In genomic region chr7:44018857-44019807, GRCh38 we compare ENCODE assay signal across 1 cellular context.
TF ChIP-seq lines count a peak whose summit lies in the region.
"Not testable (repeated sequence)": the region's sequence is repeated elsewhere in the genome, so short reads cannot be mapped to it uniquely, and the experiment has no call there.

No MANE protein-coding gene starts in this region.

TF ChIP-seq in K562, 482 proteins besides CTCF, POLR2A, EP300 and RAD21 (continued from another document):
- peak in 1 of 2 experiments; percentile 52; a peak in 1 of 4 replicates for TF ChIP-seq BCLAF1 (IDR thresholded peaks at IDR 0.05; ENCODE audit: borderline replicate concordance in 1 of 2, control insufficient read depth in 1 of 2, low read depth in 2 of 2, low read length in 1 of 2)
- TF ChIP-seq SMAD4 (CRISPR knock-in tag; conservative IDR thresholded peaks at IDR 0.05) = peak; percentile 80; the same call in 1 of the 2 replicates
- peak; percentile 43 for TF ChIP-seq CCNT2 (IDR thresholded peaks at IDR 0.05; ENCODE audit: borderline replicate concordance, extremely low read depth, insufficient read length, low read depth, low read length)
- TF ChIP-seq TARDBP (IDR thresholded peaks at IDR 0.05) = 0 out of 2 replicates have a peak, but pooled peaks have one; percentile 62
- TF ChIP-seq, protein P1, sequence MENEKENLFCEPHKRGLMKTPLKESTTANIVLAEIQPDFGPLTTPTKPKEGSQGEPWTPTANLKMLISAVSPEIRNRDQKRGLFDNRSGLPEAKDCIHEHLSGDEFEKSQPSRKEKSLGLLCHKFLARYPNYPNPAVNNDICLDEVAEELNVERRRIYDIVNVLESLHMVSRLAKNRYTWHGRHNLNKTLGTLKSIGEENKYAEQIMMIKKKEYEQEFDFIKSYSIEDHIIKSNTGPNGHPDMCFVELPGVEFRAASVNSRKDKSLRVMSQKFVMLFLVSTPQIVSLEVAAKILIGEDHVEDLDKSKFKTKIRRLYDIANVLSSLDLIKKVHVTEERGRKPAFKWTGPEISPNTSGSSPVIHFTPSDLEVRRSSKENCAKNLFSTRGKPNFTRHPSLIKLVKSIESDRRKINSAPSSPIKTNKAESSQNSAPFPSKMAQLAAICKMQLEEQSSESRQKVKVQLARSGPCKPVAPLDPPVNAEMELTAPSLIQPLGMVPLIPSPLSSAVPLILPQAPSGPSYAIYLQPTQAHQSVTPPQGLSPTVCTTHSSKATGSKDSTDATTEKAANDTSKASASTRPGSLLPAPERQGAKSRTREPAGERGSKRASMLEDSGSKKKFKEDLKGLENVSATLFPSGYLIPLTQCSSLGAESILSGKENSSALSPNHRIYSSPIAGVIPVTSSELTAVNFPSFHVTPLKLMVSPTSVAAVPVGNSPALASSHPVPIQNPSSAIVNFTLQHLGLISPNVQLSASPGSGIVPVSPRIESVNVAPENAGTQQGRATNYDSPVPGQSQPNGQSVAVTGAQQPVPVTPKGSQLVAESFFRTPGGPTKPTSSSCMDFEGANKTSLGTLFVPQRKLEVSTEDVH (IDR thresholded peaks at IDR 0.05; ENCODE audit: low read depth, partially characterized antibody) = peak; percentile 80
- peak; percentile 43; the same call in 1 of the 2 replicates for TF ChIP-seq LEF1 (IDR thresholded peaks at IDR 0.05)
- peak; percentile 62 to 78; a peak in 2 of 4 replicates for TF ChIP-seq SIN3A (IDR thresholded peaks at IDR 0.05; ENCODE audit: borderline replicate concordance in 2 of 2, control insufficient read depth in 1 of 2, low read depth in 2 of 2, low read length in 2 of 2)
- TF ChIP-seq PHF8 (IDR thresholded peaks at IDR 0.05; ENCODE audit: borderline replicate concordance, low read length) = peak; percentile 76; the same call in 1 of the 2 replicates
- TF ChIP-seq KDM5B (IDR thresholded peaks at IDR 0.05; ENCODE audit: insufficient replicate concordance, low read depth, low read length) = peak; percentile 62
- peak; percentile 62 to 82 for TF ChIP-seq MNT (conservative IDR thresholded peaks at IDR 0.05)
- peak; percentile 87 for TF ChIP-seq TAF1 (IDR thresholded peaks at IDR 0.05; ENCODE audit: control insufficient read depth, extremely low read depth, insufficient read depth, low read length, severe bottlenecking)
- peak; percentile 87 for TF ChIP-seq ZFX (CRISPR knock-in tag; IDR thresholded peaks at IDR 0.05)
- TF ChIP-seq HNRNPLL (IDR thresholded peaks at IDR 0.05; ENCODE audit: low read depth, low read length, poor library complexity, severe bottlenecking) = peak; percentile 34
- peak in 1 of 3 experiments; percentile 54; a peak in 1 of 6 replicates for TF ChIP-seq ZBTB11 (CRISPR knock-in tag; IDR thresholded peaks at IDR 0.05)
- TF ChIP-seq MYC (IDR thresholded peaks at IDR 0.05; ENCODE audit: low read depth, low read length) = peak; percentile 59; the same call in 1 of the 2 replicates
- not testable (repeated sequence) for TF ChIP-seq MYC (CRISPR knock-in tag; IDR thresholded peaks at IDR 0.05; ENCODE audit: borderline replicate concordance, low read depth); ZBTB40 (CRISPR knock-in tag; IDR thresholded peaks at IDR 0.05); JUND (tag; IDR thresholded peaks at IDR 0.05; ENCODE audit: borderline replicate concordance, low read depth, low read length)
- TF ChIP-seq GABPA (tag; conservative IDR thresholded peaks at IDR 0.05; ENCODE audit: low read depth) = peak; percentile 91
- peak; percentile 83 for TF ChIP-seq RBBP5 (IDR thresholded peaks at IDR 0.05; ENCODE audit: borderline replicate concordance, insufficient read depth, low read length, poor library complexity, severe bottlenecking)
- peak; percentile 89 for TF ChIP-seq SUPT5H (IDR thresholded peaks at IDR 0.05)
- peak; percentile 89 for TF ChIP-seq ELF1 (tag; IDR thresholded peaks at IDR 0.05)
- TF ChIP-seq ZBTB40 (IDR thresholded peaks at IDR 0.05) = peak; percentile 87
- TF ChIP-seq FIP1L1 (IDR thresholded peaks at IDR 0.05; ENCODE audit: low read depth, low read length, poor library complexity, severe bottlenecking) = peak; percentile 52
- TF ChIP-seq MTA1 (IDR thresholded peaks at IDR 0.05; ENCODE audit: borderline replicate concordance) = peak; percentile 75; the same call in 1 of the 2 replicates
- peak in 1 of 2 experiments; percentile 58 for TF ChIP-seq E2F6 (IDR thresholded peaks at IDR 0.05; ENCODE audit: borderline replicate concordance in 1 of 2, extremely low read depth in 1 of 2, insufficient read depth in 1 of 2, insufficient read length in 1 of 2, low read depth in 1 of 2, low read length in 1 of 2, poor library complexity in 1 of 2, severe bottlenecking in 1 of 2)
- peak; percentile 38; the same call in 1 of the 2 replicates for TF ChIP-seq JUND (IDR thresholded peaks at IDR 0.05; ENCODE audit: borderline replicate concordance, low read depth, low read length)
- TF ChIP-seq YY1 (IDR thresholded peaks at IDR 0.05; ENCODE audit: borderline replicate concordance in 1 of 3, control insufficient read depth in 1 of 3, extremely low read depth in 1 of 3, insufficient read depth in 3 of 3, insufficient read length in 1 of 3, insufficient replicate concordance in 2 of 3, low read depth in 1 of 3, low read length in 2 of 3) = peak in 1 of 3 experiments; percentile 34
TF ChIP-seq in K562: peak in this region for 109; not testable (repeated sequence) for 373.
